Comparison of ENCODE assay signal across 23 cellular contexts in the genomic region with DNA sequence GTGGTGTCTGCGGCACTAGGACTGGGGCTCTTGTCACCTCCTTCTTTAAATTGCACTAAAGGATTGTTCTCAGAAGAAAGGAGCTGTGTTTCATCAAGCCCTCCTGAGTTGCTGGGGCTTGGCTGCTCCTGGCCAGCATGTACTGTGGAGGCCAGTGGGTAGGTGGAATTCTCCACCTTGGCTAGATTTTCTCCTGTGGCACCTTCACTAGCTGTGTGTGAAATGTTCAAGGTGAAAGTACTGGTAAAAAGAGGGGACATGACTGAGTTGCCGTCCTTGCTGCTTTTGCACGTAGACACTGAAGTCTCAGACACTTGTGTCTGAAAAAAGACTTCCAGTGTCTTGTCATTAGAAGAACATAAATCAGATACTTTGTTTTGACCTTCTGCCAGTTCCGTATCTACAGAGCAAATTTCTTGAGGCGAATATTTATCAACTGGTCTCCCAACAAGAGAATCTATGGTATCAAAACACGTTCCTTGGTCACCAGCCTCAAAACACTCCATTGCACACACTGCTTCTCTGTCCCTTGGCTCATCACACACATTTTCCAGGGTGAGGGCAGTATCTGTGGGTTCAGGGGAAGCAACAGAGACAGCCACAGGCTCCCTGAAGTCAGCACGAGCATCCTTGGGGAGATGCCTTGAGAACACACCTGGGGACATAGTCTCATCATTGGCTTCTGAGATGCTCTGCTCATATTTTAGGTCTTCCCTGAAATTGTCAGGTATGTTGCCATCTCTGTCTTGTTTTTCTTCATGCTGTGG.
DNase-seq lines count a peak whose midpoint lies in the region; ATAC-seq and TF ChIP-seq lines count a peak whose summit lies in the region.
"Had no signal": no experiment of that assay in that cellular context is flagged by ENCODE, and none has a peak within 500 bp of the region (broad histone marks: within the 10 kb centered on the region; RNA-seq: fewer than 3 reads in every experiment).

No MANE protein-coding gene starts in this region.

- TF ChIP-seq CTCF in thyroid gland (IDR thresholded peaks at IDR 0.05) = no peak

- no peak overlapping the region for H3K4me3 ChIP-seq in thyroid gland (replicated peaks in 1 of 3)
- H3K4me3 ChIP-seq: sigmoid colon, testis, uterus had no signal

- H3K9me3 ChIP-seq in thyroid gland = no peaks in the 10 kb centered on the region
- H3K9me3 ChIP-seq: sigmoid colon, SK-N-SH, testis, uterus had no signal

- TF ChIP-seq POLR2A in GM19193 (IDR thresholded peaks at IDR 0.05; ENCODE audit: extremely low read depth, insufficient read depth, insufficient read length) (peak; percentile 33), thyroid gland (IDR thresholded peaks at IDR 0.05) (no peak)

- 76 to 92% methylated on average over 6 to 7 of the region's 7 CpGs for WGBS in thyroid gland, 2 donors

- no peak overlapping the region for H3K27ac ChIP-seq in thyroid gland
- H3K27ac ChIP-seq: brain microvascular endothelial cell, HL-60, sigmoid colon, testis, uterus had no signal

- intact Hi-C loops in Right ventricle myocardium superior (cut with DNase I) (no loop called here), left cardiac atrium (cut with DNase I) (loop anchor here in 1 of 2 donors (10.0 kb wide), 1 partner anchor 57 kb away; no protein-coding TSS in a partner anchor), left ventricle myocardium superior (cut with micrococcal nuclease) (no loop called here), thyroid gland (cut with DNase I) (no loop called here)

- peak; percentile 62 for ATAC-seq in Right ventricle myocardium superior (ENCODE audit: poor library complexity)
- no peak for ATAC-seq in left cardiac atrium
- ATAC-seq in left ventricle myocardium superior = peak; percentile 65
- ATAC-seq in HG03457 (IDR thresholded peaks at IDR 0.05; ENCODE audit: unreplicated experiment) = no peak
- ATAC-seq in GM19023 (IDR thresholded peaks at IDR 0.05; ENCODE audit: unreplicated experiment) = no peak
- ATAC-seq: activated T-cell treated with anti-CD3 and anti-CD28 coated beads, Interleukin-2, amount 50 U/mL, for 4 hours; effector memory CD8-positive, alpha-beta T cell had no signal

- H3K4me1 ChIP-seq in thyroid gland = peaks cover 0 to 3% of the 10 kb centered on the region in 2 donors
- H3K4me1 ChIP-seq: testis, uterus had no signal

- H3K27me3 ChIP-seq in thyroid gland = no peaks in the 10 kb centered on the region
- H3K27me3 ChIP-seq: brain microvascular endothelial cell, sigmoid colon, testis, uterus had no signal

- H3K36me3 ChIP-seq in thyroid gland = no peaks in the 10 kb centered on the region
- H3K36me3 ChIP-seq: brain microvascular endothelial cell, sigmoid colon, uterus had no signal

- DNase-seq in Right ventricle myocardium superior (no peak), left cardiac atrium (no peak), left ventricle myocardium superior (no peak), thyroid gland (no peak), RKO (ENCODE audit: low spot score) (no peak)
- DNase-seq: activated T-cell treated with anti-CD3 and anti-CD28 coated beads, Interleukin-2, amount 50 U/mL, for 4 hours; brain microvascular endothelial cell; effector memory CD8-positive, alpha-beta T cell; erythroblast; kidney glomerular epithelial cell; mesenchymal stem cell; NCI-H446; NCI-H774; sigmoid colon; SK-N-SH; stimulated activated CD4-positive, alpha-beta T cell treated with anti-CD3 and anti-CD28 coated beads, Interleukin-4, amount 100 ng/mL, for 4 hours; stimulated activated naive CD4-positive, alpha-beta T cell; testis; uterus had no signal

Comparison
In these comparisons a context has a peak if more than half of its experiments do, and no peak if none do; other contexts are left out.
1. ATAC-seq: peak in Right ventricle myocardium superior (single experiment) and left ventricle myocardium superior (single experiment); none in left cardiac atrium (0 of 2), HG03457 (single experiment) and GM19023 (single experiment).